ENCODE assay signal across 23 cellular contexts in the genomic region with DNA sequence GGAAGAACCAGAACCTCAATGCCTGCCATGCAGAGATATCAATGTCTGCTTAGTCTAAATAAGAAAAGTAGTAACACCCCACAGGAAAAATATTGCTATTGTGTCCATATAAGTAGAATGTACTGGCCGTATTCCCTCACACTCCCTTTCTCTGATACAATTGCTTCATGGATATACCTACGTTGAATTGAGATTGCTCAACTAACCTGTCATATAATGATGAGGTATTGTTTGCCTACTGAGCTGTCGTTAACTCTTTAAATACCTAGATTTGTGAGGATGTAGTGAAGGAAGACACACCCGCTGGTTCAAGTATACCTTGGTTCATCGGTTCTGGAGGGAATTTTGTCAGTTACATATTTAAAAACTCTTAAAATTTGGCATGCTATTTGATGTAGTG.
A peak's percentile ranks its signal among the peaks of the same experiment; 100 is the strongest.
DNase-seq lines count a peak whose midpoint lies in the region; ATAC-seq and TF ChIP-seq lines count a peak whose summit lies in the region.
"Had no signal": no experiment of that assay in that cellular context is flagged by ENCODE, and none has a peak within 500 bp of the region (broad histone marks: within the 10 kb centered on the region; RNA-seq: fewer than 3 reads in every experiment).

No MANE protein-coding gene starts in this region.

- H3K14ac ChIP-seq in mesenchymal stem cell (ENCODE audit: low read length in 2 of 2), result no peak overlapping the region

- no peak for ATAC-seq in naive thymus-derived CD4-positive, alpha-beta T cell
- ATAC-seq in mucosa of descending colon, result no peak
- ATAC-seq: HCT116 had no signal

- CTCF ChIA-PET in RWPE1 (lab: Yijun Ruan, JAX), result no interaction called here
- CTCF ChIA-PET in CD4-positive, alpha-beta memory T cell (lab: Charles Lee; ENCODE audit: partially characterized antibody), result no interaction called here
- CTCF ChIA-PET in naive thymus-derived CD4-positive, alpha-beta T cell (lab: Charles Lee), result no interaction called here

- H3K27me3 Mint-ChIP-seq in HFFc6 (ENCODE audit: insufficient read depth), result no peaks in the 10 kb centered on the region
- H3K27me3 Mint-ChIP-seq in CD4-positive, alpha-beta memory T cell, result no peaks in the 10 kb centered on the region
- H3K27me3 Mint-ChIP-seq in naive thymus-derived CD4-positive, alpha-beta T cell, result no peaks in the 10 kb centered on the region
- H3K27me3 Mint-ChIP-seq: B cell had no signal

- H3K4me3 ChIP-seq in epithelial cell of esophagus (ENCODE audit: low read length) (no peak overlapping the region), mesenchymal stem cell (ENCODE audit: insufficient read depth in 1 of 2, low read depth in 1 of 2, low read length in 2 of 2) (peak overlapping the region in 1 of 2 experiments; percentile 58), mucosa of descending colon (no peak overlapping the region)
- no peak overlapping the region for H3K4me3 ChIP-seq in CD4-positive, alpha-beta memory T cell (ENCODE audit: low read length in 2 of 2)
- no peak overlapping the region for H3K4me3 ChIP-seq in naive thymus-derived CD4-positive, alpha-beta T cell (ENCODE audit: low read length)
- H3K4me3 ChIP-seq: PC-9 had no signal

- peak overlapping the region; percentile 27 for H3K9ac ChIP-seq in mesenchymal stem cell (ENCODE audit: low read length)

- H2BK12ac ChIP-seq in mesenchymal stem cell (ENCODE audit: low read length in 2 of 2), result no peak overlapping the region

- no peak overlapping the region for H3K4me2 ChIP-seq in mesenchymal stem cell (ENCODE audit: low read length, poor library complexity, severe bottlenecking)
- H3K4me2 ChIP-seq: PC-9 had no signal

- H2BK120ac ChIP-seq in mesenchymal stem cell (ENCODE audit: low read depth, low read length), result no peak overlapping the region

- H3K9me3 ChIP-seq in mesenchymal stem cell (ENCODE audit: control insufficient read depth, low read length) (no peaks in the 10 kb centered on the region), mucosa of descending colon (peaks cover 17% of the 10 kb centered on the region)
- no peaks in the 10 kb centered on the region for H3K9me3 ChIP-seq in CD4-positive, alpha-beta memory T cell (ENCODE audit: control insufficient read depth in 1 of 2, low read length in 2 of 2)
- H3K9me3 ChIP-seq in naive thymus-derived CD4-positive, alpha-beta T cell (ENCODE audit: control insufficient read depth in 2 of 3, low read length in 3 of 3), result no peaks in the 10 kb centered on the region

- H3K9me3 Mint-ChIP-seq in HFFc6, result 0 out of 2 replicates have a peak, but pooled peaks cover 4% of the 10 kb centered on the region
- peaks cover 0 to 9% (median 2%) of the 10 kb centered on the region in 8 donors for H3K9me3 Mint-ChIP-seq in CD4-positive, alpha-beta memory T cell
- peaks cover 0 to 8% (median 0%) of the 10 kb centered on the region in 11 donors for H3K9me3 Mint-ChIP-seq in naive thymus-derived CD4-positive, alpha-beta T cell

- POLR2A ChIA-PET in RWPE1 (lab: Yijun Ruan, JAX; ENCODE audit: low non-redundant PET), result no interaction called here
- POLR2A ChIA-PET in CD4-positive, alpha-beta memory T cell (lab: Charles Lee; ENCODE audit: partially characterized antibody), result no interaction called here
- POLR2A ChIA-PET in naive thymus-derived CD4-positive, alpha-beta T cell (lab: Charles Lee), result no interaction called here

- peak overlapping the region; percentile 66 for H3K27ac Mint-ChIP-seq in HFFc6
- no peak overlapping the region for H3K27ac Mint-ChIP-seq in CD4-positive, alpha-beta memory T cell
- no peak overlapping the region for H3K27ac Mint-ChIP-seq in naive thymus-derived CD4-positive, alpha-beta T cell
- H3K27ac Mint-ChIP-seq: B cell; CD8-positive, alpha-beta memory T cell had no signal

- H3K27me3 ChIP-seq in mesenchymal stem cell (ENCODE audit: control insufficient read depth in 1 of 2, insufficient read depth in 1 of 2, low read length in 2 of 2), result no peaks in the 10 kb centered on the region
- no peaks in the 10 kb centered on the region for H3K27me3 ChIP-seq in CD4-positive, alpha-beta memory T cell (ENCODE audit: insufficient read depth, low read length)
- H3K27me3 ChIP-seq in naive thymus-derived CD4-positive, alpha-beta T cell (ENCODE audit: control insufficient read depth in 2 of 2, insufficient read depth in 2 of 2, low read length in 2 of 2), result no peaks in the 10 kb centered on the region

- DNase-seq in HFFc6 (no peak), RWPE1 (ENCODE audit: low spot score) (peak; percentile 1), epithelial cell of esophagus (ENCODE audit: low read depth) (peak; percentile 81), mesenchymal stem cell (no peak), SHP77 treated with DMSO at 0.1 percent for 48 hours (lab: John Stamatoyannopoulos, UW) (no peak), mucosa of descending colon (no peak)
- no peak for DNase-seq in CD4-positive, alpha-beta memory T cell
- no peak for DNase-seq in naive thymus-derived CD4-positive, alpha-beta T cell
- DNase-seq: Calu3; CD8-positive, alpha-beta memory T cell; DND-41; Karpas-422; NCI-H146; NCI-H2029; NCI-H446 treated with DMSO at 0.1 percent for 48 hours; NCI-H526; NCI-H82; NK-92 treated with Interleukin-12 subunit alpha and Interleukin-12 subunit beta, amount 100 ng/mL, for 24 hours had no signal

- H3K27ac ChIP-seq in RWPE1 (no peak overlapping the region), mesenchymal stem cell (ENCODE audit: low read length, poor library complexity, severe bottlenecking) (no peak overlapping the region)
- H3K27ac ChIP-seq in CD4-positive, alpha-beta memory T cell (ENCODE audit: low read depth, low read length), result no peak overlapping the region
- H3K27ac ChIP-seq in naive thymus-derived CD4-positive, alpha-beta T cell (ENCODE audit: low read depth, low read length), result no peak overlapping the region
- H3K27ac ChIP-seq: C4-2B, HL-60, PC-9 had no signal

- no peak overlapping the region for H4K91ac ChIP-seq in mesenchymal stem cell (ENCODE audit: low read length)

- 0 out of 2 replicates have a peak, but pooled peaks cover 5% of the 10 kb centered on the region for H3K36me3 Mint-ChIP-seq in HFFc6 (ENCODE audit: low read depth)
- no peaks in the 10 kb centered on the region for H3K36me3 Mint-ChIP-seq in CD4-positive, alpha-beta memory T cell
- H3K36me3 Mint-ChIP-seq in naive thymus-derived CD4-positive, alpha-beta T cell, result no peaks in the 10 kb centered on the region
- H3K36me3 Mint-ChIP-seq: CD8-positive, alpha-beta memory T cell had no signal

- no peak overlapping the region for H3K4ac ChIP-seq in mesenchymal stem cell (ENCODE audit: low read depth in 1 of 2, low read length in 2 of 2)

- WGBS in mesenchymal stem cell, result 100% methylated on average over 3 of the region's 5 CpGs

- no peak overlapping the region for H2BK5ac ChIP-seq in mesenchymal stem cell (ENCODE audit: low read depth, low read length, poor library complexity, severe bottlenecking)

- H3K4me3 Mint-ChIP-seq in HFFc6, result peak overlapping the region; percentile 72; the same call in 1 of the 2 replicates
- H3K4me3 Mint-ChIP-seq in CD4-positive, alpha-beta memory T cell, result no peak overlapping the region
- no peak overlapping the region for H3K4me3 Mint-ChIP-seq in naive thymus-derived CD4-positive, alpha-beta T cell
- H3K4me3 Mint-ChIP-seq: B cell; CD8-positive, alpha-beta memory T cell had no signal

- H3K23ac ChIP-seq in mesenchymal stem cell (ENCODE audit: low read length in 2 of 2), result no peak overlapping the region

- no peak overlapping the region for H2AK5ac ChIP-seq in mesenchymal stem cell (ENCODE audit: low read length, severe bottlenecking)

- H3K36me3 ChIP-seq in mesenchymal stem cell (ENCODE audit: control insufficient read depth in 1 of 2, insufficient read depth in 2 of 2, low read depth in 1 of 2, low read length in 2 of 2) (no peaks in the 10 kb centered on the region), mucosa of descending colon (ENCODE audit: low read depth) (no peaks in the 10 kb centered on the region)
- no peaks in the 10 kb centered on the region for H3K36me3 ChIP-seq in CD4-positive, alpha-beta memory T cell (ENCODE audit: insufficient read depth, low read length)
- H3K36me3 ChIP-seq in naive thymus-derived CD4-positive, alpha-beta T cell (ENCODE audit: control insufficient read depth in 2 of 3, insufficient read depth in 3 of 3, low read length in 3 of 3), result no peaks in the 10 kb centered on the region

- no peak for TF ChIP-seq CTCF in HFFc6 (IDR thresholded peaks at IDR 0.05)
- no peak for TF ChIP-seq CTCF in RWPE1 (conservative IDR thresholded peaks at IDR 0.05; ENCODE audit: low read depth)
- TF ChIP-seq CTCF in epithelial cell of esophagus (IDR thresholded peaks at IDR 0.05; ENCODE audit: insufficient read depth, low read depth, low read length, missing control alignments), result no peak
- TF ChIP-seq CTCF in mucosa of descending colon (IDR thresholded peaks at IDR 0.05), result no peak

- no peaks in the 10 kb centered on the region for H3K79me1 ChIP-seq in mesenchymal stem cell (replicated peaks; ENCODE audit: low read length, poor library complexity, severe bottlenecking)

- no peak overlapping the region for H2BK15ac ChIP-seq in mesenchymal stem cell (ENCODE audit: low read depth, poor library complexity, severe bottlenecking)

- intact Hi-C loops in CD4-positive, alpha-beta memory T cell (cut with micrococcal nuclease), result no loop called here
- intact Hi-C loops in naive thymus-derived CD4-positive, alpha-beta T cell (cut with micrococcal nuclease), result no loop called here
- intact Hi-C loops in mucosa of descending colon (cut with DNase I, micrococcal nuclease), result no loop called here

- no peak overlapping the region for H3K18ac ChIP-seq in mesenchymal stem cell (ENCODE audit: low read depth in 1 of 2, low read length in 2 of 2)

- no peaks in the 10 kb centered on the region for H3K4me1 ChIP-seq in mesenchymal stem cell (ENCODE audit: control insufficient read depth, insufficient read depth, low read depth, low read length)
- H3K4me1 ChIP-seq in CD4-positive, alpha-beta memory T cell (ENCODE audit: insufficient read depth, low read length), result no peaks in the 10 kb centered on the region
- no peaks in the 10 kb centered on the region for H3K4me1 ChIP-seq in naive thymus-derived CD4-positive, alpha-beta T cell (ENCODE audit: control insufficient read depth in 2 of 2, insufficient read depth in 2 of 2, low read length in 2 of 2)
- H3K4me1 ChIP-seq in mucosa of descending colon (ENCODE audit: low read depth), result no peaks in the 10 kb centered on the region

- peaks cover 27% of the 10 kb centered on the region for H3K4me1 Mint-ChIP-seq in HFFc6 (ENCODE audit: low read depth)
- H3K4me1 Mint-ChIP-seq in CD4-positive, alpha-beta memory T cell, result no peaks in the 10 kb centered on the region
- no peaks in the 10 kb centered on the region for H3K4me1 Mint-ChIP-seq in naive thymus-derived CD4-positive, alpha-beta T cell
- H3K4me1 Mint-ChIP-seq: B cell; CD8-positive, alpha-beta memory T cell had no signal

- H4K8ac ChIP-seq in mesenchymal stem cell (ENCODE audit: low read length), result no peak overlapping the region

- no peak overlapping the region for H2AFZ ChIP-seq in mesenchymal stem cell (ENCODE audit: low read depth, low read length)
- H2AFZ ChIP-seq: PC-9 had no signal

Comparison
In these comparisons a context has a peak if more than half of its experiments do, and no peak if none do; other contexts are left out.
1. DNase-seq: peak in RWPE1 (single experiment) and epithelial cell of esophagus (single experiment); none in HFFc6 (single experiment), mesenchymal stem cell (single experiment), CD4-positive, alpha-beta memory T cell (0 of 5), SHP77 treated with DMSO at 0.1 percent for 48 hours (single experiment), naive thymus-derived CD4-positive, alpha-beta T cell (0 of 9) and mucosa of descending colon (0 of 3).